8 cellular contexts compared by ENCODE assay signal in genomic region chr12:109093022-109093918, GRCh38. TPM values are rescaled to one million over a fixed set of nuclear protein-coding genes. Genes with fewer than 3 reads are reported as not detected.
DNase-seq lines count a peak whose midpoint lies in the region; ATAC-seq, FAIRE-seq and TF ChIP-seq lines count a peak whose summit lies in the region.

TSS of gene ALKBH2 (minus strand) at chr12:109093472. CDS start at chr12:109092786, 686 bp downstream.

- DNase-seq in C1 segment of cervical spinal cord (lab: John Stamatoyannopoulos, UW): peak; percentile 24 to 95 (median 86)
- DNase-seq in NCI-H69 (lab: John Stamatoyannopoulos, UW): peak; percentile 97
- peak; percentile 95 for DNase-seq in activated CD4-positive, alpha-beta T cell treated with anti-CD3 and anti-CD28 coated beads, Interleukin-2, amount 50 U/mL, for 1 hour
- DNase-seq in dedifferentiated amniotic fluid mesenchymal stem cell (ENCODE audit: extremely low spot score): peak; percentile 92
- peak; percentile 85 for DNase-seq in HepG2 (ENCODE audit: low spot score)
- DNase-seq in stimulated activated CD4-positive, alpha-beta T cell treated with anti-CD3 and anti-CD28 coated beads, Interleukin-4, amount 100 ng/mL, for 1 hour: peak; percentile 95

- no peaks in the 10 kb centered on the region for H3K9me3 ChIP-seq in HepG2 (ENCODE audit: low read length)

- peaks cover 5 to 15% of the 10 kb centered on the region in 2 experiments; a peak in 4 of 5 replicates for H3K36me3 ChIP-seq in HepG2 (replicated peaks in 1 of 2; ENCODE audit: control insufficient read depth in 1 of 2, insufficient read depth in 2 of 2, low read length in 2 of 2)

- intact Hi-C loops in HepG2 (cut with micrococcal nuclease; ENCODE audit: unreplicated experiment): loop anchor here (1.0 to 10.0 kb wide), 3 partner anchors 41 to 428 kb away; partner anchors contain the start of gene USP30

- peaks cover 59% of the 10 kb centered on the region for H3K4me1 ChIP-seq in HepG2 (ENCODE audit: insufficient read depth, low read length)

- CTCF ChIA-PET in HepG2 (lab: Yijun Ruan, JAX; ENCODE audit: low intra/inter-chr PET ratio, low total read pairs): interaction anchor here (1.1 to 1.9 kb wide), 3 partner anchors 23 to 209 kb away, joined by 3 to 10 read pairs (median 7); no protein-coding TSS in a partner anchor

- BruUV-seq in HepG2 (replicated peaks; lab: Mats Ljungman, UMichigan): TSS peak; percentile 85

- H3K4me3 ChIP-seq in HepG2 (replicated peaks in 1 of 3; ENCODE audit: insufficient read depth in 1 of 3, low read depth in 2 of 3, low read length in 3 of 3): peak within 1 kb of the TSS; percentile 25 to 66 (median 37)

- ATAC-seq in GM19324 (IDR thresholded peaks at IDR 0.05; ENCODE audit: low FRiP score, unreplicated experiment) (peak; percentile 65), HG03520 (IDR thresholded peaks at IDR 0.05; ENCODE audit: unreplicated experiment) (peak; percentile 58), HepG2 (peak; percentile 57)

- H3K4me2 ChIP-seq in HepG2 (ENCODE audit: low read depth, low read length): peak within 1 kb of the TSS; percentile 90

- H3K27me3 ChIP-seq in HepG2 (ENCODE audit: control insufficient read depth in 1 of 2, insufficient read depth in 2 of 2, low read length in 2 of 2): no peaks in the 10 kb centered on the region

- peak within 1 kb of the TSS; percentile 65 for H3K9ac ChIP-seq in HepG2 (ENCODE audit: insufficient read depth, low read depth, low read length)

- POLR2A ChIA-PET in HepG2 (lab: Yijun Ruan, JAX): interaction anchor here (1.0 to 1.4 kb wide), 3 partner anchors 9 to 41 kb away, joined by 3 to 4 read pairs (median 4); partner anchors contain the start of gene USP30

- TF ChIP-seq POLR2A in HepG2 (IDR thresholded peaks at IDR 0.05; ENCODE audit: insufficient read depth in 1 of 2, low read depth in 2 of 2, low read length in 2 of 2): peak; percentile 86 to 92

- H3K79me2 ChIP-seq in HepG2 (ENCODE audit: insufficient read depth, low read length): peaks cover 20% of the 10 kb centered on the region

- H2AFZ ChIP-seq in HepG2 (ENCODE audit: low read length): peak within 1 kb of the TSS; percentile 71

- WGBS in HepG2 (ENCODE audit: low lambda C conversion rate): 16% methylated on average over 21 of the region's 45 CpGs

- TF ChIP-seq RAD21 in HepG2 (CRISPR knock-in tag; IDR thresholded peaks at IDR 0.05): peak; percentile 100

- no peak; a peak in 1 of 4 replicates for TF ChIP-seq EP300 in HepG2 (IDR thresholded peaks at IDR 0.05; ENCODE audit: low read depth in 2 of 2, low read length in 2 of 2)
- peak; percentile 47; the same call in 1 of the 2 replicates for TF ChIP-seq EP300 in HepG2 (CRISPR knock-in tag; IDR thresholded peaks at IDR 0.05; ENCODE audit: borderline replicate concordance)

- TF ChIP-seq CTCF in HepG2 (CRISPR knock-in tag; IDR thresholded peaks at IDR 0.05): peak; percentile 100

- in situ Hi-C loops in HepG2 (cut with HindIII; ENCODE audit: extremely low pct_ligation_motif_present, low pct_unique_long_range_greater_than_20kb): loop anchor here (5.0 to 10.0 kb wide), 2 partner anchors 141 to 208 kb away; partner anchors contain the start of gene DAO

- H4K20me1 ChIP-seq in HepG2 (ENCODE audit: insufficient read depth, low read length): no peaks in the 10 kb centered on the region

- peak; percentile 79 for FAIRE-seq in HepG2 (lab: Jason Lieb, UNC)

- H3K27ac ChIP-seq in HepG2 (ENCODE audit: extremely low read length, insufficient read depth, low read length): peak within 1 kb of the TSS; percentile 52

TF ChIP-seq in HepG2, 621 proteins besides CTCF, POLR2A, EP300 and RAD21 (continues in another document):
- peak; percentile 98 for TF ChIP-seq SPEN (CRISPR knock-in tag; IDR thresholded peaks at IDR 0.05; ENCODE audit: low read depth)
- TF ChIP-seq ZNF318 (CRISPR knock-in tag; IDR thresholded peaks at IDR 0.05): peak; percentile 89; the same call in 1 of the 2 replicates
- peak; percentile 89 for TF ChIP-seq PHF5A (CRISPR knock-in tag; IDR thresholded peaks at IDR 0.05; ENCODE audit: low read depth, unreplicated experiment)
- TF ChIP-seq CHD4 (IDR thresholded peaks at IDR 0.05; ENCODE audit: borderline replicate concordance, low read length): no peak
- peak; percentile 81 for TF ChIP-seq ELF1 (CRISPR knock-in tag; IDR thresholded peaks at IDR 0.05)
- TF ChIP-seq GATAD1 (CRISPR knock-in tag; IDR thresholded peaks at IDR 0.05): peak; percentile 93
- no peak for TF ChIP-seq NONO (IDR thresholded peaks at IDR 0.05)
- TF ChIP-seq NONO (CRISPR knock-in tag; conservative IDR thresholded peaks at IDR 0.05): peak; percentile 98
- TF ChIP-seq NR2F6 (IDR thresholded peaks at IDR 0.05): 0 out of 2 replicates have a peak, but pooled peaks have one; percentile 14
- peak; percentile 80 for TF ChIP-seq NR2F6 (CRISPR knock-in tag; IDR thresholded peaks at IDR 0.05)

RNA-seq across cellular contexts. Expression of gene ALKBH2, which starts in this region (rescaled TPM):
- total RNA-seq in HepG2 (2016; rRNA removed; fragmentation: Illumina TruSeq; extraction: Trizol): 40.5 and 46.7 TPM in 2 replicates
- total RNA-seq in HepG2 (2016; cell fraction: cytosol; rRNA removed; fragmentation: Illumina TruSeq; extraction: Trizol; ENCODE audit: low read depth): 26.9 and 30.3 TPM in 2 replicates
- 42.1 and 42.5 TPM in 2 replicates for total RNA-seq in HepG2 (2016; cell fraction: insoluble cytoplasmic fraction; rRNA removed; fragmentation: Illumina TruSeq; extraction: Trizol)
- 25.3 and 29.0 TPM in 2 replicates for total RNA-seq in HepG2 (2016; cell fraction: membrane; rRNA removed; fragmentation: Illumina TruSeq; extraction: Trizol)
- total RNA-seq in HepG2 (2016; cell fraction: nucleus; rRNA removed; fragmentation: Illumina TruSeq; extraction: Trizol): 31.4 and 33.2 TPM in 2 replicates
- 19.2 and 21.0 TPM in 2 replicates for polyA plus RNA-seq in HepG2 (2011; rRNA removed)
- 16.6 and 17.1 TPM in 2 replicates for polyA plus RNA-seq in HepG2 (2011; cell fraction: cytosol; rRNA removed)
- polyA plus RNA-seq in HepG2 (2011; cell fraction: nucleus; rRNA removed): 34.1 and 41.7 TPM in 2 replicates
- 18.9 and 22.6 TPM in 2 replicates for polyA plus RNA-seq in HepG2 (2012)
- 13.7 and 19.0 TPM in 2 replicates for polyA plus RNA-seq in HepG2 (2016; cell fraction: cytosol; fragmentation: Illumina TruSeq; extraction: Trizol; ENCODE audit: low read depth)
- 40.3 and 40.9 TPM in 2 replicates for polyA plus RNA-seq in HepG2 (2016; cell fraction: insoluble cytoplasmic fraction; fragmentation: Illumina TruSeq; extraction: Trizol; ENCODE audit: low read depth)
- polyA plus RNA-seq in HepG2 (2016; cell fraction: membrane; fragmentation: Illumina TruSeq; extraction: Trizol; ENCODE audit: low read depth): 18.2 and 23.2 TPM in 2 replicates
- polyA plus RNA-seq in HepG2 (2016; cell fraction: nucleus; fragmentation: Illumina TruSeq; extraction: Trizol; ENCODE audit: insufficient read depth, low read depth): 65.5 and 73.7 TPM in 2 replicates
- 7.5 and 22.5 TPM in 2 replicates for polyA minus RNA-seq in HepG2 (2011; rRNA and poly(A)+ RNA removed; ENCODE audit: low replicate concordance)
- polyA minus RNA-seq in HepG2 (2011; cell fraction: cytosol; rRNA and poly(A)+ RNA removed): 6.2 and 6.4 TPM in 2 replicates
- 6.6 and 10.9 TPM in 2 replicates for polyA minus RNA-seq in HepG2 (2011; cell fraction: nucleus; rRNA and poly(A)+ RNA removed)

Comparison
In these comparisons a context has a peak if more than half of its experiments do, and no peak if none do; other contexts are left out.
1. Peak in every context shown above with its lines: DNase-seq, ATAC-seq, H3K4me3 ChIP-seq and H3K27ac ChIP-seq.